ENCODE assay signal across 18 cellular contexts in genomic region chr4:183485411-183486160, GRCh38.
"Had no signal": no experiment of that assay in that cellular context is flagged by ENCODE, and none has a peak within 500 bp of the region (broad histone marks: within the 10 kb centered on the region; RNA-seq: fewer than 3 reads in every experiment).

No MANE protein-coding gene starts in this region.

- H3K9me3 ChIP-seq: gastrocnemius medialis, prostate gland, tibial nerve had no signal

- H3K27me3 ChIP-seq: gastrocnemius medialis, tibial nerve had no signal

- H3K27ac ChIP-seq: gastrocnemius medialis, prostate gland, tibial nerve, VCaP had no signal

- H3K4me1 ChIP-seq: gastrocnemius medialis, prostate gland, tibial nerve had no signal

- H3K36me3 ChIP-seq: gastrocnemius medialis, prostate gland, tibial nerve had no signal

- H3K4me3 ChIP-seq: gastrocnemius medialis, lung, prostate gland, tibial nerve had no signal

- FAIRE-seq: small intestine had no signal

- DNase-seq: activated CD4-positive, alpha-beta T cell treated with anti-CD3 and anti-CD28 coated beads, Interleukin-2, amount 50 U/mL, for 48 hours; activated naive CD4-positive, alpha-beta T cell treated with anti-CD3 and anti-CD28 coated beads for 36 hours; activated naive CD8-positive, alpha-beta T cell treated with anti-CD3 and anti-CD28 coated beads, Interleukin-2, amount 50 U/mL, for 24 hours; central memory CD4-positive, alpha-beta T cell; cortex of kidney; effector CD4-positive, alpha-beta T cell; gastrocnemius medialis; left colon; nephron progenitor cell; occipital lobe; right cardiac atrium; small intestine; stimulated activated CD4-positive, alpha-beta T cell treated with anti-CD3 and anti-CD28 coated beads, Interleukin-4, amount 100 ng/mL, for 24 hours; stimulated activated naive CD4-positive, alpha-beta T cell had no signal

- ATAC-seq: activated naive CD8-positive, alpha-beta T cell treated with anti-CD3 and anti-CD28 coated beads, Interleukin-2, amount 50 U/mL, for 24 hours; gastrocnemius medialis; left colon; right cardiac atrium had no signal
